ENCODE assay signal across 8 cellular contexts in genomic region chr5:39716532-39716971, GRCh38.
DNase-seq lines count a peak whose midpoint lies in the region; ATAC-seq, FAIRE-seq and TF ChIP-seq lines count a peak whose summit lies in the region.

No MANE protein-coding gene starts in this region.

- TF ChIP-seq CTCF in upper lobe of right lung (IDR thresholded peaks at IDR 0.05): peak; percentile 19

- no peaks in the 10 kb centered on the region for H3K36me3 ChIP-seq in upper lobe of right lung

- intact Hi-C loops in upper lobe of right lung (cut with DNase I): no loop called here

- ATAC-seq in HG03354 (IDR thresholded peaks at IDR 0.05; ENCODE audit: poor library complexity, severe bottlenecking, unreplicated experiment) (peak; percentile 74), left lobe of liver (peak; percentile 94), upper lobe of right lung (peak; percentile 72)

- H3K4me3 ChIP-seq in upper lobe of right lung: no peak overlapping the region

- H3K27me3 ChIP-seq in upper lobe of right lung: no peaks in the 10 kb centered on the region

- FAIRE-seq in RCC 7860 (lab: Jason Lieb, UNC): peak; percentile 65

- no peak overlapping the region for H3K27ac ChIP-seq in upper lobe of right lung

- peak; percentile 19 for DNase-seq in activated CD8-positive, alpha-beta memory T cell treated with anti-CD3 and anti-CD28 coated beads, Interleukin-2, amount 50 U/mL, for 4 hours
- DNase-seq in activated CD8-positive, alpha-beta memory T cell treated with anti-CD3 and anti-CD28 coated beads, Interleukin-2, amount 50 U/mL, for 48 hours: no peak
- DNase-seq in RCC 7860 (ENCODE audit: low spot score): peak; percentile 55
- peak; percentile 63 for DNase-seq in astrocyte of the hippocampus (ENCODE audit: low read depth, low spot score)
- peak; percentile 54 for DNase-seq in left lobe of liver (ENCODE audit: low spot score)
- DNase-seq in upper lobe of right lung: no peak
- DNase-seq in NCI-H187 (lab: John Stamatoyannopoulos, UW): no peak

- no peaks in the 10 kb centered on the region for H3K9me3 ChIP-seq in upper lobe of right lung

- H3K4me1 ChIP-seq in upper lobe of right lung: peaks cover 4% of the 10 kb centered on the region

Comparison
In these comparisons a context has a peak if more than half of its experiments do, and no peak if none do; other contexts are left out.
1. DNase-seq: peak in activated CD8-positive, alpha-beta memory T cell treated with anti-CD3 and anti-CD28 coated beads, Interleukin-2, amount 50 U/mL, for 4 hours (single experiment), RCC 7860 (single experiment), astrocyte of the hippocampus (single experiment) and left lobe of liver (single experiment); none in activated CD8-positive, alpha-beta memory T cell treated with anti-CD3 and anti-CD28 coated beads, Interleukin-2, amount 50 U/mL, for 48 hours (single experiment), upper lobe of right lung (single experiment) and NCI-H187 (0 of 2).
2. Peak in every context shown above with its lines, with median percentiles within 50 percentile points of each other: ATAC-seq.